Comparison of ENCODE assay signal across 8 cellular contexts in the genomic region with DNA sequence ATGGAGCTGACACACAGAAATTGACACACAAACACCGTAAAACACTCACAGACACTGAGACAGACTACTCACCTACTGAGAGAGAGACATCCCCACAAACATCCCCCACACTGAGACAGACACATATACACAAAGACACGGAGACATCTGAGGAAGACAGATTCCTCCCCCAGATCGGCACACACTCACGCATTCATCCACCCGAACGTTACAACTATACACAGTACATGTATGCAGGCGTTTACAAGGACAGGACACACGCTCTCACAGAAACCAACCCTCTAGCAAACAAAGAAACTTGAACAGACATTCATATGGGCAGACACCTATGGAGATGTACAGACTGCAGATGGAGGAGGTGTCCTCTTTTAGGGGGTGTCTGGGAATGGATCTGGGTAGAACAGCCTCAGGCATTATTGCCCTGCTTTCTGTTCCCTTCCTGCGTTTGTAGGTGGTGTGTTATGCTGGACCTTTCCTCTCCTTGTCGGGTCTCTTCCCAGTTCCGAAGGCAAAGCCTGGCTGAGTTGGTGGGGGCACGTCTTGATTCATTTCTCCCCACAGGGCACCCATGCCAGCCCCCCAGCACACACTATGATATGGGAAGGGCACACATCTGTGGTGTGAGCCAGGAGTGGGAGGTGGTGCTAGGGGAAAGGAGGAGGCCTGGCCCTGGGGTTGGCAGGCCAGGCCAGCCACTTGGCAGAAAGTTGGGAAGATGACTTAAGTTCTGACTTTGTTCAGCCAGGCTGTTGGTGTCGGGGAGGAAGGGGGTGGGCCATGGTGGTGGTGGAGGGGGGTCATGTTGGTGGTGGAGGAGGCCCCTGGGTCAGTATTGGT. TPM values are rescaled to one million over a fixed set of nuclear protein-coding genes. Genes with fewer than 3 reads are reported as not detected.
DNase-seq lines count a peak whose midpoint lies in the region; ATAC-seq and TF ChIP-seq lines count a peak whose summit lies in the region.

No MANE protein-coding gene starts in this region.

- H3K4me3 ChIP-seq in WI38 (ENCODE audit: low read depth, low read length) = peak overlapping the region; percentile 98
- peak overlapping the region; percentile 23 for H3K4me3 ChIP-seq in hepatocyte
- H3K4me3 ChIP-seq in gastrocnemius medialis = peak overlapping the region; percentile 21 to 69 (median 65)

- H3K4me1 Mint-ChIP-seq in T-helper 2 cell treated with Interferon-gamma antibody and Interleukin-4, amounts not matched to agents 5 μg/mL and 100 μg/mL, for 36 hours (ENCODE audit: low read depth) = peaks cover 3% of the 10 kb centered on the region

- ATAC-seq in gastrocnemius medialis = no peak
- ATAC-seq in HG03432 (IDR thresholded peaks at IDR 0.05; ENCODE audit: unreplicated experiment) = no peak
- no peak for ATAC-seq in GM19455 (IDR thresholded peaks at IDR 0.05; ENCODE audit: unreplicated experiment)

- no peak for DNase-seq in hepatocyte (ENCODE audit: low spot score)
- no peak for DNase-seq in gastrocnemius medialis
- DNase-seq in T-helper 2 cell treated with Interferon-gamma antibody and Interleukin-4, amounts not matched to agents 5 μg/mL and 100 μg/mL, for 36 hours (ENCODE audit: low spot score) = no peak
- no peak for DNase-seq in stimulated activated CD4-positive, alpha-beta T cell treated with anti-CD3 and anti-CD28 coated beads, Interleukin-12 subunit alpha, Interleukin-12 subunit beta, amount 100 ng/mL, for 4 hours

- peaks cover 52% of the 10 kb centered on the region for H3K27me3 Mint-ChIP-seq in T-helper 2 cell treated with Interferon-gamma antibody and Interleukin-4, amounts not matched to agents 5 μg/mL and 100 μg/mL, for 36 hours (ENCODE audit: low read depth)

- in situ Hi-C loops in gastrocnemius medialis (cut with MboI; ENCODE audit: low sequenced_read_pairs in 4 of 4) = loop anchor here in 1 of 4 donors (10.0 kb wide), 1 partner anchor 130 kb away; a partner anchor contains a TSS

- H3K36me3 ChIP-seq in ES-I3 (ENCODE audit: insufficient read depth, low read length) = no peaks in the 10 kb centered on the region
- H3K36me3 ChIP-seq in hepatocyte (replicated peaks; ENCODE audit: insufficient read depth, low read depth) = no peaks in the 10 kb centered on the region
- H3K36me3 ChIP-seq in gastrocnemius medialis = no peaks in the 10 kb centered on the region

- H3K79me2 ChIP-seq in hepatocyte = peaks cover 71% of the 10 kb centered on the region

- no peak for TF ChIP-seq POLR2A in gastrocnemius medialis (IDR thresholded peaks at IDR 0.05)

- no peak overlapping the region for H3K27ac Mint-ChIP-seq in T-helper 2 cell treated with Interferon-gamma antibody and Interleukin-4, amounts not matched to agents 5 μg/mL and 100 μg/mL, for 36 hours

- peak overlapping the region; percentile 38; the same call in 1 of the 2 replicates for H3K9ac ChIP-seq in ES-I3 (ENCODE audit: low read depth, low read length)

- TF ChIP-seq CTCF in WI38 (IDR thresholded peaks at IDR 0.05; ENCODE audit: low read depth, low read length) (no peak), hepatocyte (IDR thresholded peaks at IDR 0.05; ENCODE audit: poor library complexity) (no peak), gastrocnemius medialis (IDR thresholded peaks at IDR 0.05 in 4 of 5, conservative IDR thresholded peaks at IDR 0.05 in 1 of 5) (no peak)

- peaks cover 18% of the 10 kb centered on the region for H4K20me1 ChIP-seq in hepatocyte (ENCODE audit: insufficient read depth, poor library complexity, severe bottlenecking)

- no peaks in the 10 kb centered on the region for H3K36me3 Mint-ChIP-seq in T-helper 2 cell treated with Interferon-gamma antibody and Interleukin-4, amounts not matched to agents 5 μg/mL and 100 μg/mL, for 36 hours (ENCODE audit: low read depth)

- H2AFZ ChIP-seq in hepatocyte = no peak overlapping the region

- H3K4me2 ChIP-seq in hepatocyte = peak overlapping the region; percentile 88

- no peaks in the 10 kb centered on the region for H3K9me3 ChIP-seq in ES-I3 (ENCODE audit: control insufficient read depth, insufficient read depth, low read length)
- H3K9me3 ChIP-seq in hepatocyte (ENCODE audit: low read depth) = no peaks in the 10 kb centered on the region
- no peaks in the 10 kb centered on the region for H3K9me3 ChIP-seq in gastrocnemius medialis

- H3K27ac ChIP-seq in hepatocyte (peak overlapping the region; percentile 97), gastrocnemius medialis (peak overlapping the region; percentile 76 to 84 (median 82))

- H3K9me3 Mint-ChIP-seq in T-helper 2 cell treated with Interferon-gamma antibody and Interleukin-4, amounts not matched to agents 5 μg/mL and 100 μg/mL, for 36 hours = no peaks in the 10 kb centered on the region

- H3K4me1 ChIP-seq in ES-I3 (ENCODE audit: insufficient read depth, low read length) = peaks cover 31% of the 10 kb centered on the region
- H3K4me1 ChIP-seq in hepatocyte (ENCODE audit: insufficient read depth) = peaks cover 10% of the 10 kb centered on the region
- peaks cover 0 to 3% of the 10 kb centered on the region in 2 donors for H3K4me1 ChIP-seq in gastrocnemius medialis

- no peak overlapping the region for H3K4me3 Mint-ChIP-seq in T-helper 2 cell treated with Interferon-gamma antibody and Interleukin-4, amounts not matched to agents 5 μg/mL and 100 μg/mL, for 36 hours

- intact Hi-C loops in gastrocnemius medialis (cut with DNase I; ENCODE audit: low total_unique reads) = no loop called here

- H3K9me2 ChIP-seq in hepatocyte (replicated peaks; ENCODE audit: insufficient read depth) = no peaks in the 10 kb centered on the region

- 33% methylated on average over 13 of the region's 13 CpGs for WGBS in hepatocyte (ENCODE audit: low lambda C conversion rate, missing lambda C conversion rate)

- H3K27me3 ChIP-seq in hepatocyte (no peaks in the 10 kb centered on the region), gastrocnemius medialis (peaks cover 8 to 17% (median 16%) of the 10 kb centered on the region in 3 donors)

RNA-seq across cellular contexts. Expression of a gene that starts 1.5 kb away (rescaled TPM):
- total RNA-seq in hepatocyte (33.5 and 47.1 TPM in 2 replicates), gastrocnemius medialis (10 to 100 TPM in 1 of 4 donors, 1 to 10 TPM in 3; 2.8 to 15.1 (median 6.6) TPM)
- 14.8 and 20.4 TPM in 2 replicates for polyA plus RNA-seq in hepatocyte

Comparison
In these comparisons a context has a peak if more than half of its experiments do, and no peak if none do; other contexts are left out.
1. H3K4me3 ChIP-seq: peak in every context shown above with its lines; median percentile 98 in WI38; 65 in gastrocnemius medialis; 23 in hepatocyte.